In the genomic region with DNA sequence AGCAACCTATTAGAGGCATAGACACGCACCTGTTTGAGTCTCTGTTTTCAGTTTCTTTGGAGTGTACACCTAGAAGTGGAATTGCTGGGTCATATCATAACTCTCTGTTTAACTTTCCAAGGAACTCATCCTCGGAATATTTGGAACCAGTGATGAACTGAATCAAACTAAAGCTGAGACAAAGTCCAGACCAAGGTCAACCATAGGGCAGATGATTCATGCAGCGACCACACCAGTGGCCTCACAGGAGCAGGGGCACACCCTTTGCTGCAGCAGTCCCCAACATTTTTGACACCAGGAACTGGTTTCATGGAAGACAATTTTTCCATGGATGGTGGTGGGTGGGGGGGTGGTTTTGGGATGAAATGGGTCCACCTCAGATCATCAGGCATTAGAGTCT, we compare ENCODE assay signal across 18 cellular contexts. TPM values are rescaled to one million over a fixed set of nuclear protein-coding genes. Genes with fewer than 3 reads are reported as not detected.
DNase-seq lines count a peak whose midpoint lies in the region; ATAC-seq and TF ChIP-seq lines count a peak whose summit lies in the region.
"Had no signal": no experiment of that assay in that cellular context is flagged by ENCODE, and none has a peak within 500 bp of the region (broad histone marks: within the 10 kb centered on the region; RNA-seq: fewer than 3 reads in every experiment).

No MANE protein-coding gene starts in this region.

- no peaks in the 10 kb centered on the region for H3K9me2 ChIP-seq in SK-N-SH

- H3K4me1 ChIP-seq in SK-N-SH (ENCODE audit: control insufficient read depth in 1 of 2, insufficient read depth in 2 of 2, low read depth in 1 of 2, low read length in 1 of 2), result 0 out of 4 replicates have a peak, but pooled peaks cover 0 to 7% of the 10 kb centered on the region in 2 experiments
- H3K4me1 ChIP-seq in breast epithelium, result no peaks in the 10 kb centered on the region
- H3K4me1 ChIP-seq in body of pancreas, result peaks cover 8% of the 10 kb centered on the region

- no peak overlapping the region for H3K4me3 ChIP-seq in SK-N-SH (ENCODE audit: low read depth in 2 of 2, low read length in 1 of 2)
- H3K4me3 ChIP-seq in fibroblast of the aortic adventitia (ENCODE audit: low read depth, low read length), result no peak overlapping the region
- no peak overlapping the region for H3K4me3 ChIP-seq in breast epithelium
- no peak overlapping the region for H3K4me3 ChIP-seq in body of pancreas
- H3K4me3 ChIP-seq: BLaER1 treated with 17β-estradiol and CSF1 and Interleukin-3, amounts not matched to agents 10 nM and 100 nM; GM12878; GM23338 had no signal

- no peak overlapping the region for H3K4me2 ChIP-seq in SK-N-SH
- H3K4me2 ChIP-seq: GM23338 had no signal

- H3K27me3 ChIP-seq in SK-N-SH (ENCODE audit: insufficient read depth) (no peaks in the 10 kb centered on the region), breast epithelium (no peaks in the 10 kb centered on the region), body of pancreas (no peaks in the 10 kb centered on the region)
- H3K27me3 ChIP-seq: BLaER1 treated with 17β-estradiol and CSF1 and Interleukin-3, amounts not matched to agents 10 nM and 100 nM had no signal

- intact Hi-C loops in breast epithelium (cut with DNase I; ENCODE audit: low total_unique reads) (no loop called here), body of pancreas (cut with DNase I) (no loop called here)

- H3K36me3 ChIP-seq in SK-N-SH (replicated peaks in 1 of 2; ENCODE audit: control insufficient read depth in 1 of 2, insufficient read depth in 2 of 2, low read length in 1 of 2) (no peaks in the 10 kb centered on the region), breast epithelium (no peaks in the 10 kb centered on the region), body of pancreas (replicated peaks in 1 of 2; ENCODE audit: insufficient read depth in 1 of 2, low read depth in 2 of 2) (no peaks in the 10 kb centered on the region)
- H3K36me3 ChIP-seq: BLaER1 treated with 17β-estradiol and CSF1 and Interleukin-3, amounts not matched to agents 10 nM and 100 nM had no signal

- 77% methylated on average over 2 of the region's 3 CpGs for WGBS in SK-N-SH (ENCODE audit: low lambda C conversion rate)
- 59 to 80% methylated on average over 3 of the region's 3 CpGs for WGBS in body of pancreas, 2 donors

- ATAC-seq in SK-N-SH treated with all-trans-retinoic acid at 6 μM for 48 hours (no peak), body of pancreas (no peak)
- ATAC-seq: GM12878, GM23338 had no signal

- no peak overlapping the region for H3K9ac ChIP-seq in SK-N-SH
- H3K9ac ChIP-seq: BLaER1 treated with 17β-estradiol and CSF1 and Interleukin-3, amounts not matched to agents 10 nM and 100 nM had no signal

- peaks cover 7% of the 10 kb centered on the region for H3F3A ChIP-seq in SK-N-SH (replicated peaks; ENCODE audit: insufficient read depth)

- H3K79me2 ChIP-seq in SK-N-SH (ENCODE audit: insufficient read depth), result peaks cover under 1% of the 10 kb centered on the region

- TF ChIP-seq RAD21 in SK-N-SH (IDR thresholded peaks at IDR 0.05; ENCODE audit: low read length), result no peak

- POLR2A ChIA-PET in SK-N-SH (lab: Yijun Ruan, JAX), result no interaction called here

- no peaks in the 10 kb centered on the region for H4K20me1 ChIP-seq in SK-N-SH (ENCODE audit: insufficient read depth)
- H4K20me1 ChIP-seq: BLaER1 treated with 17β-estradiol and CSF1 and Interleukin-3, amounts not matched to agents 10 nM and 100 nM had no signal

- CTCF ChIA-PET in SK-N-SH (lab: Yijun Ruan, JAX), result no interaction called here

- TF ChIP-seq POLR2A in breast epithelium (IDR thresholded peaks at IDR 0.05) (no peak), body of pancreas (IDR thresholded peaks at IDR 0.05) (no peak)

- no peak for DNase-seq in SK-N-SH
- peak; percentile 21 for DNase-seq in SW480 (ENCODE audit: low spot score)
- peak; percentile 36 for DNase-seq in fibroblast of the aortic adventitia (ENCODE audit: low read depth)
- no peak for DNase-seq in breast epithelium (ENCODE audit: low spot score in 2 of 2)
- DNase-seq in DMS79 (lab: John Stamatoyannopoulos, UW), result no peak
- no peak for DNase-seq in NCI-H2081 (lab: John Stamatoyannopoulos, UW)
- no peak for DNase-seq in body of pancreas
- DNase-seq: Calu3; CD4-positive, alpha-beta T cell; DMS 273 treated with DMSO at 0.1 percent for 48 hours; H7; IMR-90; KG1 had no signal

- H2AFZ ChIP-seq in SK-N-SH (ENCODE audit: low read depth), result no peak overlapping the region
- H2AFZ ChIP-seq: GM23338 had no signal

- TF ChIP-seq CTCF in SK-N-SH (IDR thresholded peaks at IDR 0.05) (no peak), fibroblast of the aortic adventitia (IDR thresholded peaks at IDR 0.05; ENCODE audit: insufficient read depth, low read length) (no peak), breast epithelium (IDR thresholded peaks at IDR 0.05) (no peak), body of pancreas (IDR thresholded peaks at IDR 0.05) (no peak)

- H3K27ac ChIP-seq in SK-N-SH (ENCODE audit: low read depth in 2 of 2, low read length in 1 of 2), result no peak overlapping the region
- H3K27ac ChIP-seq in breast epithelium, result no peak overlapping the region
- H3K27ac ChIP-seq in body of pancreas, result no peak overlapping the region
- H3K27ac ChIP-seq: 22Rv1; BLaER1 treated with 17β-estradiol and CSF1 and Interleukin-3, amounts not matched to agents 10 nM and 100 nM had no signal

- H3K9me3 ChIP-seq in SK-N-SH (no peaks in the 10 kb centered on the region), breast epithelium (no peaks in the 10 kb centered on the region), body of pancreas (no peaks in the 10 kb centered on the region)

- no peak for TF ChIP-seq EP300 in SK-N-SH (IDR thresholded peaks at IDR 0.05; ENCODE audit: borderline replicate concordance in 1 of 2, low read depth in 1 of 2, low read length in 1 of 2)

TF ChIP-seq in SK-N-SH, 30 proteins besides CTCF, POLR2A, EP300 and RAD21 (continues in another document):
- no peak for TF ChIP-seq NRF1 (IDR thresholded peaks at IDR 0.05; ENCODE audit: low read depth, low read length)
- no peak for TF ChIP-seq MXI1 (IDR thresholded peaks at IDR 0.05; ENCODE audit: low read depth, low read length)
- TF ChIP-seq RXRA (IDR thresholded peaks at IDR 0.05; ENCODE audit: borderline replicate concordance, low read depth), result peak; percentile 75; the same call in 1 of the 2 replicates
- TF ChIP-seq TCF12 (IDR thresholded peaks at IDR 0.05), result peak; percentile 50
- TF ChIP-seq SMC3 (IDR thresholded peaks at IDR 0.05; ENCODE audit: low read depth, low read length), result no peak

TF ChIP-seq in SK-N-SH treated with all-trans-retinoic acid at 6 μM for 48 hours, 23 proteins besides CTCF, POLR2A, EP300 and RAD21 (continues in another document):
- no peak for TF ChIP-seq ISL1 (CRISPR knock-in tag; IDR thresholded peaks at IDR 0.05)
- TF ChIP-seq ZC3H10 (CRISPR knock-in tag; IDR thresholded peaks at IDR 0.05), result no peak
- TF ChIP-seq ESRRG (CRISPR knock-in tag; IDR thresholded peaks at IDR 0.05), result no peak
- TF ChIP-seq PPARA (CRISPR knock-in tag; IDR thresholded peaks at IDR 0.05; ENCODE audit: borderline replicate concordance), result no peak
- TF ChIP-seq, protein P1, sequence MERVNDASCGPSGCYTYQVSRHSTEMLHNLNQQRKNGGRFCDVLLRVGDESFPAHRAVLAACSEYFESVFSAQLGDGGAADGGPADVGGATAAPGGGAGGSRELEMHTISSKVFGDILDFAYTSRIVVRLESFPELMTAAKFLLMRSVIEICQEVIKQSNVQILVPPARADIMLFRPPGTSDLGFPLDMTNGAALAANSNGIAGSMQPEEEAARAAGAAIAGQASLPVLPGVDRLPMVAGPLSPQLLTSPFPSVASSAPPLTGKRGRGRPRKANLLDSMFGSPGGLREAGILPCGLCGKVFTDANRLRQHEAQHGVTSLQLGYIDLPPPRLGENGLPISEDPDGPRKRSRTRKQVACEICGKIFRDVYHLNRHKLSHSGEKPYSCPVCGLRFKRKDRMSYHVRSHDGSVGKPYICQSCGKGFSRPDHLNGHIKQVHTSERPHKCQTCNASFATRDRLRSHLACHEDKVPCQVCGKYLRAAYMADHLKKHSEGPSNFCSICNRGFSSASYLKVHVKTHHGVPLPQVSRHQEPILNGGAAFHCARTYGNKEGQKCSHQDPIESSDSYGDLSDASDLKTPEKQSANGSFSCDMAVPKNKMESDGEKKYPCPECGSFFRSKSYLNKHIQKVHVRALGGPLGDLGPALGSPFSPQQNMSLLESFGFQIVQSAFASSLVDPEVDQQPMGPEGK (CRISPR knock-in tag; IDR thresholded peaks at IDR 0.05; ENCODE audit: borderline replicate concordance), result no peak
- no peak for TF ChIP-seq CSDC2 (CRISPR knock-in tag; IDR thresholded peaks at IDR 0.05)
- TF ChIP-seq, protein P2, sequence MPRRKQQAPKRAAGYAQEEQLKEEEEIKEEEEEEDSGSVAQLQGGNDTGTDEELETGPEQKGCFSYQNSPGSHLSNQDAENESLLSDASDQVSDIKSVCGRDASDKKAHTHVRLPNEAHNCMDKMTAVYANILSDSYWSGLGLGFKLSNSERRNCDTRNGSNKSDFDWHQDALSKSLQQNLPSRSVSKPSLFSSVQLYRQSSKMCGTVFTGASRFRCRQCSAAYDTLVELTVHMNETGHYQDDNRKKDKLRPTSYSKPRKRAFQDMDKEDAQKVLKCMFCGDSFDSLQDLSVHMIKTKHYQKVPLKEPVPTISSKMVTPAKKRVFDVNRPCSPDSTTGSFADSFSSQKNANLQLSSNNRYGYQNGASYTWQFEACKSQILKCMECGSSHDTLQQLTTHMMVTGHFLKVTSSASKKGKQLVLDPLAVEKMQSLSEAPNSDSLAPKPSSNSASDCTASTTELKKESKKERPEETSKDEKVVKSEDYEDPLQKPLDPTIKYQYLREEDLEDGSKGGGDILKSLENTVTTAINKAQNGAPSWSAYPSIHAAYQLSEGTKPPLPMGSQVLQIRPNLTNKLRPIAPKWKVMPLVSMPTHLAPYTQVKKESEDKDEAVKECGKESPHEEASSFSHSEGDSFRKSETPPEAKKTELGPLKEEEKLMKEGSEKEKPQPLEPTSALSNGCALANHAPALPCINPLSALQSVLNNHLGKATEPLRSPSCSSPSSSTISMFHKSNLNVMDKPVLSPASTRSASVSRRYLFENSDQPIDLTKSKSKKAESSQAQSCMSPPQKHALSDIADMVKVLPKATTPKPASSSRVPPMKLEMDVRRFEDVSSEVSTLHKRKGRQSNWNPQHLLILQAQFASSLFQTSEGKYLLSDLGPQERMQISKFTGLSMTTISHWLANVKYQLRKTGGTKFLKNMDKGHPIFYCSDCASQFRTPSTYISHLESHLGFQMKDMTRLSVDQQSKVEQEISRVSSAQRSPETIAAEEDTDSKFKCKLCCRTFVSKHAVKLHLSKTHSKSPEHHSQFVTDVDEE (CRISPR knock-in tag; IDR thresholded peaks at IDR 0.05), result no peak
- no peak for TF ChIP-seq ARNTL (CRISPR knock-in tag; IDR thresholded peaks at IDR 0.05; ENCODE audit: borderline replicate concordance, low read depth)
- TF ChIP-seq ZNF8 (CRISPR knock-in tag; IDR thresholded peaks at IDR 0.05), result no peak
- no peak for TF ChIP-seq ZFP3 (CRISPR knock-in tag; IDR thresholded peaks at IDR 0.05)
- no peak for TF ChIP-seq TCF4 (CRISPR knock-in tag; IDR thresholded peaks at IDR 0.05; ENCODE audit: borderline replicate concordance)

RNA-seq across cellular contexts. Expression of a gene that starts 4.9 kb away (rescaled TPM):
- polyA plus RNA-seq in SK-N-SH (2012; rRNA removed), result 21.6 and 22.4 TPM in 2 replicates
- 28.5 and 33.6 TPM in 2 replicates for polyA plus RNA-seq in SK-N-SH (2012; cell fraction: cytosol; rRNA removed)
- polyA plus RNA-seq in SK-N-SH (2012; cell fraction: nucleus; rRNA removed), result 38.2 and 39.0 TPM in 2 replicates
- total RNA-seq in fibroblast of the aortic adventitia (ENCODE audit: low replicate concordance) (107 and 157 TPM in 2 replicates), breast epithelium (100 to 1,000 TPM in 1 of 3 donors, 10 to 100 TPM in 2; 43.9 to 119 (median 49.2) TPM), body of pancreas (10 to 100 TPM; 23.4 to 32.7 TPM)

Comparison
In these comparisons a context has a peak if more than half of its experiments do, and no peak if none do; other contexts are left out.
1. DNase-seq: peak in SW480 (single experiment) and fibroblast of the aortic adventitia (single experiment); none in SK-N-SH (single experiment), breast epithelium (0 of 2), DMS79 (single experiment), NCI-H2081 (0 of 2) and body of pancreas (0 of 4).